ENCODE assay signal across 21 cellular contexts in the genomic region with DNA sequence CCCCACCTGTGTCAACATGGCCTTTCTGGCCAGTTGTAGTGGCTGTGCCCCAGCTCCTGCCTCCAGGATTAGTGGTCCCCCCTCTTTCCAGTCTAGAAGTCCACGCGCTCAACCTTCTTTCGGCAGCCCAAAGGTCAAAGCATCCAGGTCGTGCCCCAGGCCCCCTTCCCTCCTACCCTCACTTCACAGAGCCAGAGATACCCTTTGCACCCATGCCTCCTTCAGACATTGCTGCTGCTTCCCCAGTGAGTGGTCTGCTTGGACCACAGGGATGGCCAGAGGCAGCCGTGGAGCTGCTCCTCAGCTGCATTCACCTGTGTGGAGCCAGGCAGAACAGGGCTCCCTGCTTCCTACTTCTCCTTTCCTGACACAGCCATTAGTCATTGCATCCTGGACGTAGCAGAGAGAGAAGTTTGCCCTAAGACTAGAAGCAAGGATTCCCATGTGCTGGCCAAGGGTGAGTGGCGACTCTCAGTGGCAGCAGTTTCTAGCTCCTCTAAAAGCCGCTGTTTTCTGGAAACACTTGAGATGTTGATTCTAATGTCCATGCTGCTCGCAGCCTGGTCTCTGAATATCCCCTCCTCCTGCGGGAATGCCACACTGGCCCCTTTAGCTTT.
DNase-seq lines count a peak whose midpoint lies in the region; ATAC-seq and TF ChIP-seq lines count a peak whose summit lies in the region.
"Had no signal": no experiment of that assay in that cellular context is flagged by ENCODE, and none has a peak within 500 bp of the region (broad histone marks: within the 10 kb centered on the region; RNA-seq: fewer than 3 reads in every experiment).

No MANE protein-coding gene starts in this region.

- H3K36me3 ChIP-seq in HCT116 (ENCODE audit: control insufficient read depth in 1 of 2, insufficient read depth in 2 of 2, low read length in 2 of 2) (no peaks in the 10 kb centered on the region), MG63 (no peaks in the 10 kb centered on the region), RWPE2 (ENCODE audit: low read depth) (no peaks in the 10 kb centered on the region), neuronal stem cell (replicated peaks in 1 of 2; ENCODE audit: control insufficient read depth in 2 of 2, insufficient read depth in 2 of 2, low read length in 2 of 2) (no peaks in the 10 kb centered on the region)
- H3K36me3 ChIP-seq: BLaER1 treated with 17β-estradiol and CSF1 and Interleukin-3, amounts not matched to agents 10 nM and 100 nM; SJSA1 had no signal

- H3K4me1 ChIP-seq in HCT116 (ENCODE audit: control insufficient read depth in 1 of 2, insufficient read depth in 2 of 2, low read length in 2 of 2) (no peaks in the 10 kb centered on the region), RWPE2 (ENCODE audit: insufficient read depth, poor library complexity, severe bottlenecking) (no peaks in the 10 kb centered on the region), neuronal stem cell (ENCODE audit: control insufficient read depth in 2 of 2, insufficient read depth in 1 of 2, low read depth in 1 of 2, low read length in 2 of 2) (no peaks in the 10 kb centered on the region)
- H3K4me1 ChIP-seq: BLaER1 treated with 17β-estradiol and CSF1 and Interleukin-3, amounts not matched to agents 10 nM and 100 nM; SJSA1 had no signal

- H3K79me2 ChIP-seq in HCT116 (ENCODE audit: insufficient read depth, low read length), result no peaks in the 10 kb centered on the region

- no peak overlapping the region for H3K4me3 ChIP-seq in HCT116 (replicated peaks in 1 of 2; ENCODE audit: low read depth in 1 of 2, low read length in 2 of 2)
- no peak overlapping the region for H3K4me3 ChIP-seq in MG63
- H3K4me3 ChIP-seq in RWPE2 (ENCODE audit: severe bottlenecking), result no peak overlapping the region
- no peak overlapping the region for H3K4me3 ChIP-seq in neuronal stem cell (ENCODE audit: low read length in 2 of 2)
- H3K4me3 ChIP-seq: BLaER1 treated with 17β-estradiol and CSF1 and Interleukin-3, amounts not matched to agents 10 nM and 100 nM; GM23338; SJSA1 had no signal

- ATAC-seq in HCT116 (no peak), RWPE2 (ENCODE audit: low read depth) (peak; percentile 71), HG02981 (IDR thresholded peaks at IDR 0.05; ENCODE audit: unreplicated experiment) (no peak), GM21786 (IDR thresholded peaks at IDR 0.05; ENCODE audit: unreplicated experiment) (no peak)
- ATAC-seq: CD8-positive, alpha-beta T cell; GM23338; Right ventricle myocardium inferior had no signal

- H3K4ac ChIP-seq in neuronal stem cell (ENCODE audit: low read length), result no peak overlapping the region

- H3K9me3 ChIP-seq in HCT116 (ENCODE audit: control insufficient read depth in 1 of 2, insufficient read depth in 1 of 2, low read depth in 1 of 2, low read length in 2 of 2) (no peaks in the 10 kb centered on the region), MG63 (no peaks in the 10 kb centered on the region), RWPE2 (ENCODE audit: severe bottlenecking) (no peaks in the 10 kb centered on the region), neuronal stem cell (replicated peaks in 1 of 2; ENCODE audit: control insufficient read depth in 2 of 2, insufficient read depth in 1 of 2, low read depth in 1 of 2, low read length in 2 of 2) (peaks cover 0 to 4% of the 10 kb centered on the region in 2 donors)
- H3K9me3 ChIP-seq: BLaER1 treated with 17β-estradiol and CSF1 and Interleukin-3, amounts not matched to agents 10 nM and 100 nM; SJSA1 had no signal

- no peak overlapping the region for H2AK5ac ChIP-seq in neuronal stem cell (ENCODE audit: low read depth, low read length)

- CTCF ChIA-PET in HCT116 (lab: Charles Lee), result no interaction called here

- H2BK5ac ChIP-seq in neuronal stem cell (ENCODE audit: low read length), result no peak overlapping the region

- H4K8ac ChIP-seq in neuronal stem cell (ENCODE audit: low read depth, low read length), result no peak overlapping the region

- H3K27ac ChIP-seq in HCT116 (ENCODE audit: low read depth, low read length) (no peak overlapping the region), RWPE2 (ENCODE audit: poor library complexity, severe bottlenecking) (no peak overlapping the region), neuronal stem cell (replicated peaks; ENCODE audit: low read length) (no peak overlapping the region)
- H3K27ac ChIP-seq: BLaER1 treated with 17β-estradiol and CSF1 and Interleukin-3, amounts not matched to agents 10 nM and 100 nM; SJSA1 had no signal

- no peak overlapping the region for H2BK15ac ChIP-seq in neuronal stem cell (ENCODE audit: low read length)

- H4K20me1 ChIP-seq in HCT116 (ENCODE audit: insufficient read depth), result no peaks in the 10 kb centered on the region
- H4K20me1 ChIP-seq: BLaER1 treated with 17β-estradiol and CSF1 and Interleukin-3, amounts not matched to agents 10 nM and 100 nM had no signal

- H2BK12ac ChIP-seq in neuronal stem cell (ENCODE audit: low read length), result no peak overlapping the region

- peak overlapping the region; percentile 25 for H3K23ac ChIP-seq in neuronal stem cell (ENCODE audit: low read depth, low read length, poor library complexity)

- no CpG with 5 or more reads among the region's 10 CpGs for whole genome bisulfite sequencing in neuronal stem cell (ENCODE audit: extremely low coverage in 2 of 2, insufficient read length in 2 of 2, insufficient replicate concordance in 1 of 2), 2 donors

- POLR2A ChIA-PET in HCT116 (lab: Charles Lee), result no interaction called here

- H3K4me2 ChIP-seq in HCT116 (ENCODE audit: low read length) (no peak overlapping the region), neuronal stem cell (ENCODE audit: insufficient read depth, low read length, poor library complexity, severe bottlenecking) (no peak overlapping the region)
- H3K4me2 ChIP-seq: BLaER1 treated with 17β-estradiol and CSF1 and Interleukin-3, amounts not matched to agents 10 nM and 100 nM; GM23338 had no signal

- RAD21 ChIA-PET in HCT116 (lab: Charles Lee; ENCODE audit: low non-redundant PET in 1 of 2, low total read pairs in 2 of 2, uncharacterized antibody in 2 of 2, unreplicated experiment in 2 of 2), result no interaction called here

- DNase-seq in HCT116 (ENCODE audit: low read depth, low spot score), result no peak
- peak; percentile 15 for DNase-seq in MG63
- DNase-seq in RWPE2 (ENCODE audit: low spot score), result no peak
- no peak for DNase-seq in neuronal stem cell (ENCODE audit: low spot score)
- DNase-seq in NCI-H1694 treated with DMSO at 0.1 percent for 48 hours (lab: John Stamatoyannopoulos, UW), result no peak
- DNase-seq in NCI-H187 (lab: John Stamatoyannopoulos, UW), result no peak
- DNase-seq: ACHN; CD8-positive, alpha-beta T cell; DND-41; HCEC 1CT; KG1; NCI-H1048; NCI-H1417 treated with DMSO at 0.1 percent for 48 hours; NCI-H1930; T-helper 1 cell had no signal

- H3K9ac ChIP-seq in HCT116 (ENCODE audit: low read length) (no peak overlapping the region), neuronal stem cell (ENCODE audit: low read depth, low read length, poor library complexity) (peak overlapping the region; percentile 61)
- H3K9ac ChIP-seq: BLaER1 treated with 17β-estradiol and CSF1 and Interleukin-3, amounts not matched to agents 10 nM and 100 nM had no signal

- no peak overlapping the region for H3K14ac ChIP-seq in neuronal stem cell (ENCODE audit: low read length)

- H2AFZ ChIP-seq in HCT116 (ENCODE audit: low read depth, low read length, poor library complexity, severe bottlenecking) (no peak overlapping the region), neuronal stem cell (ENCODE audit: low read length) (no peak overlapping the region)
- H2AFZ ChIP-seq: GM23338 had no signal

- H2BK120ac ChIP-seq in neuronal stem cell (ENCODE audit: low read depth, low read length), result no peak overlapping the region

- no peaks in the 10 kb centered on the region for H3K9me2 ChIP-seq in HCT116 (ENCODE audit: insufficient read depth)

- BruUV-seq in HCT116 (replicated peaks; lab: Mats Ljungman, UMichigan), result no TSS peak

- H3K18ac ChIP-seq in neuronal stem cell (ENCODE audit: low read length), result peak overlapping the region; percentile 33

- H3K27me3 ChIP-seq in HCT116 (ENCODE audit: insufficient read depth, low read length), result no peaks in the 10 kb centered on the region
- no peaks in the 10 kb centered on the region for H3K27me3 ChIP-seq in MG63
- H3K27me3 ChIP-seq in RWPE2 (ENCODE audit: insufficient read depth, poor library complexity, severe bottlenecking), result no peaks in the 10 kb centered on the region
- H3K27me3 ChIP-seq in neuronal stem cell (ENCODE audit: control insufficient read depth in 3 of 3, insufficient read depth in 3 of 3, low read depth in 1 of 3, low read length in 3 of 3), result peaks cover 0 to 13% (median 0%) of the 10 kb centered on the region in 3 experiments
- H3K27me3 ChIP-seq: BLaER1 treated with 17β-estradiol and CSF1 and Interleukin-3, amounts not matched to agents 10 nM and 100 nM had no signal

- H3K79me1 ChIP-seq in neuronal stem cell (ENCODE audit: low read depth, low read length), result no peaks in the 10 kb centered on the region

- H4K91ac ChIP-seq in neuronal stem cell (ENCODE audit: low read depth, low read length, poor library complexity), result no peak overlapping the region

- intact Hi-C loops in HCT116 (cut with micrococcal nuclease), result no loop called here

- TF ChIP-seq CTCF in HCT116 (IDR thresholded peaks at IDR 0.05 in 2 of 3, conservative IDR thresholded peaks at IDR 0.05 in 1 of 3; ENCODE audit: borderline replicate concordance in 1 of 3, insufficient read depth in 1 of 3, low read depth in 2 of 3, low read length in 2 of 3), result no peak
- TF ChIP-seq CTCF in RWPE2 (IDR thresholded peaks at IDR 0.05; ENCODE audit: poor library complexity, severe bottlenecking), result no peak

- no peak for TF ChIP-seq POLR2A in HCT116 (IDR thresholded peaks at IDR 0.05; ENCODE audit: borderline replicate concordance, extremely low read depth, insufficient read depth, insufficient read length)

- peak; percentile 17; the same call in 1 of the 2 replicates for TF ChIP-seq RAD21 in HCT116 (IDR thresholded peaks at IDR 0.05; ENCODE audit: low read depth)

TF ChIP-seq in HCT116, 20 proteins besides CTCF, POLR2A, EP300 and RAD21:
- TF ChIP-seq CBX3 (IDR thresholded peaks at IDR 0.05; ENCODE audit: low read depth), result no peak
- TF ChIP-seq EZH2 (IDR thresholded peaks at IDR 0.05), result no peak
- no peak for TF ChIP-seq YY1 (IDR thresholded peaks at IDR 0.05; ENCODE audit: extremely low read depth, insufficient replicate concordance, low read depth, low read length)
- TF ChIP-seq ZFX (IDR thresholded peaks at IDR 0.05), result no peak
- TF ChIP-seq JUND (IDR thresholded peaks at IDR 0.05), result no peak
- TF ChIP-seq EGR1 (IDR thresholded peaks at IDR 0.05; ENCODE audit: low read depth), result no peak
- no peak for TF ChIP-seq ELF1 (IDR thresholded peaks at IDR 0.05; ENCODE audit: borderline replicate concordance, low read depth)
- TF ChIP-seq SIN3A (IDR thresholded peaks at IDR 0.05; ENCODE audit: low read depth), result no peak
- TF ChIP-seq, protein P1, sequence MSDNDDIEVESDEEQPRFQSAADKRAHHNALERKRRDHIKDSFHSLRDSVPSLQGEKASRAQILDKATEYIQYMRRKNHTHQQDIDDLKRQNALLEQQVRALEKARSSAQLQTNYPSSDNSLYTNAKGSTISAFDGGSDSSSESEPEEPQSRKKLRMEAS (IDR thresholded peaks at IDR 0.05), result no peak
- no peak for TF ChIP-seq ZNF274 (IDR thresholded peaks at IDR 0.05; ENCODE audit: low read depth, low read length)
- TF ChIP-seq FOSL1 (IDR thresholded peaks at IDR 0.05; ENCODE audit: low read depth), result no peak
- no peak for TF ChIP-seq SP1 (IDR thresholded peaks at IDR 0.05; ENCODE audit: low read depth)
TF ChIP-seq in HCT116: peak in this region for 0.
